ENCODE assay signal across 3 cellular contexts in genomic region chr9:4741365-4742031, GRCh38.
A peak's percentile ranks its signal among the peaks of the same experiment; 100 is the strongest.
TF ChIP-seq lines count a peak whose summit lies in the region.

No MANE protein-coding gene starts in this region.

TF ChIP-seq in HCT116, 20 proteins besides CTCF, POLR2A, EP300 and RAD21:
- TF ChIP-seq CEBPB (IDR thresholded peaks at IDR 0.05; ENCODE audit: low read depth) (no peak), POLR2AphosphoS5 (IDR thresholded peaks at IDR 0.05; ENCODE audit: low read depth, low read length) (peak; percentile 73; the same call in 1 of the 2 replicates)

TF ChIP-seq in SK-N-SH, 30 proteins besides CTCF, POLR2A, EP300 and RAD21:
- TF ChIP-seq ZBTB33 (IDR thresholded peaks at IDR 0.05; ENCODE audit: borderline replicate concordance, low read depth): no peak
- TF ChIP-seq MXI1 (IDR thresholded peaks at IDR 0.05; ENCODE audit: low read depth, low read length): no peak
- TF ChIP-seq TAF1 (IDR thresholded peaks at IDR 0.05; ENCODE audit: borderline replicate concordance, low read depth, low read length): no peak
- TF ChIP-seq RCOR1 (IDR thresholded peaks at IDR 0.05; ENCODE audit: low read length): no peak
- TF ChIP-seq GABPA (IDR thresholded peaks at IDR 0.05; ENCODE audit: low read depth): no peak
- no peak for TF ChIP-seq NFIC (IDR thresholded peaks at IDR 0.05; ENCODE audit: borderline replicate concordance)
- TF ChIP-seq FOXM1 (IDR thresholded peaks at IDR 0.05; ENCODE audit: low read depth): no peak
- TF ChIP-seq POLR2AphosphoS5 (IDR thresholded peaks at IDR 0.05; ENCODE audit: low read depth, low read length): no peak
- no peak for TF ChIP-seq REST (IDR thresholded peaks at IDR 0.05; ENCODE audit: low read depth, low read length)
- TF ChIP-seq ELF1 (IDR thresholded peaks at IDR 0.05): no peak
- TF ChIP-seq SIN3A (IDR thresholded peaks at IDR 0.05; ENCODE audit: borderline replicate concordance, low read depth, low read length): no peak
- no peak for TF ChIP-seq SMC3 (IDR thresholded peaks at IDR 0.05; ENCODE audit: low read depth, low read length)
- no peak for TF ChIP-seq TEAD4 (IDR thresholded peaks at IDR 0.05; ENCODE audit: borderline replicate concordance, insufficient read depth)
- TF ChIP-seq MAX (IDR thresholded peaks at IDR 0.05; ENCODE audit: low read depth): no peak
- no peak for TF ChIP-seq IRF3 (IDR thresholded peaks at IDR 0.05; ENCODE audit: low read depth, low read length)

TF ChIP-seq in HepG2, 621 proteins besides CTCF, POLR2A, EP300 and RAD21 (continues in another document):
- TF ChIP-seq TAF1 (CRISPR knock-in tag; IDR thresholded peaks at IDR 0.05) (no peak), PRPF4 (IDR thresholded peaks at IDR 0.05; ENCODE audit: low read depth, low read length, poor library complexity, severe bottlenecking) (no peak), NFATC3 (CRISPR knock-in tag; IDR thresholded peaks at IDR 0.05) (no peak), THAP8 (CRISPR knock-in tag; IDR thresholded peaks at IDR 0.05; ENCODE audit: borderline replicate concordance) (peak; percentile 31; the same call in 1 of the 2 replicates), ZBTB7A (CRISPR knock-in tag; IDR thresholded peaks at IDR 0.05) (peak; percentile 23; the same call in 1 of the 2 replicates), IKZF4 (CRISPR knock-in tag; IDR thresholded peaks at IDR 0.05; ENCODE audit: borderline replicate concordance, low read depth, not compliant biosample characterization) (peak; percentile 7), SAFB2 (CRISPR knock-in tag; IDR thresholded peaks at IDR 0.05; ENCODE audit: borderline replicate concordance, low read depth) (0 out of 2 replicates have a peak, but pooled peaks have one; percentile 20), POLR2G (IDR thresholded peaks at IDR 0.05; ENCODE audit: low read depth, low read length) (peak; percentile 8), ZBTB3 (CRISPR knock-in tag; IDR thresholded peaks at IDR 0.05; ENCODE audit: borderline replicate concordance, low read depth) (0 out of 2 replicates have a peak, but pooled peaks have one; percentile 32), POLR2AphosphoS5 (IDR thresholded peaks at IDR 0.05; ENCODE audit: low read depth, low read length) (peak; percentile 9; the same call in 1 of the 2 replicates), MTF1 (CRISPR knock-in tag; IDR thresholded peaks at IDR 0.05) (0 out of 2 replicates have a peak, but pooled peaks have one; percentile 15), ZBTB1 (CRISPR knock-in tag; IDR thresholded peaks at IDR 0.05; ENCODE audit: borderline replicate concordance) (no peak), MZF1 (CRISPR knock-in tag; IDR thresholded peaks at IDR 0.05; ENCODE audit: borderline replicate concordance) (0 out of 2 replicates have a peak, but pooled peaks have one; percentile 45), ZNF768 (CRISPR knock-in tag; IDR thresholded peaks at IDR 0.05) (peak; percentile 49), SIN3A (IDR thresholded peaks at IDR 0.05; ENCODE audit: borderline replicate concordance, low read depth, low read length) (peak; percentile 19; the same call in 1 of the 2 replicates), TCF7L2 (IDR thresholded peaks at IDR 0.05; ENCODE audit: low read depth, low read length) (no peak), ZSCAN21 (CRISPR knock-in tag; IDR thresholded peaks at IDR 0.05; ENCODE audit: borderline replicate concordance) (peak; percentile 16; the same call in 1 of the 2 replicates), ZNF138 (CRISPR knock-in tag; IDR thresholded peaks at IDR 0.05; ENCODE audit: low read depth) (no peak), ZNF335 (CRISPR knock-in tag; IDR thresholded peaks at IDR 0.05) (no peak), ZNF441 (CRISPR knock-in tag; IDR thresholded peaks at IDR 0.05; ENCODE audit: borderline replicate concordance) (no peak; the same call in 1 of the 2 replicates), BCL3 (CRISPR knock-in tag; IDR thresholded peaks at IDR 0.05) (no peak), ARID4A (CRISPR knock-in tag; IDR thresholded peaks at IDR 0.05; ENCODE audit: borderline replicate concordance) (peak; percentile 72; the same call in 1 of the 2 replicates), NRL (CRISPR knock-in tag; IDR thresholded peaks at IDR 0.05; ENCODE audit: borderline replicate concordance) (0 out of 2 replicates have a peak, but pooled peaks have one; percentile 8), ETS1 (CRISPR knock-in tag; IDR thresholded peaks at IDR 0.05) (0 out of 2 replicates have a peak, but pooled peaks have one; percentile 46), IKZF5 (CRISPR knock-in tag; IDR thresholded peaks at IDR 0.05) (0 out of 2 replicates have a peak, but pooled peaks have one; percentile 5), ZNF574 (CRISPR knock-in tag; IDR thresholded peaks at IDR 0.05) (peak; percentile 7; the same call in 1 of the 2 replicates), NAIF1 (CRISPR knock-in tag; IDR thresholded peaks at IDR 0.05; ENCODE audit: borderline replicate concordance) (no peak), PRDM10 (CRISPR knock-in tag; IDR thresholded peaks at IDR 0.05; ENCODE audit: low read depth) (no peak), LCORL (IDR thresholded peaks at IDR 0.05) (no peak), LCORL (CRISPR knock-in tag; IDR thresholded peaks at IDR 0.05) (peak; percentile 43; the same call in 1 of the 2 replicates), SNAPC5 (CRISPR knock-in tag; IDR thresholded peaks at IDR 0.05; ENCODE audit: borderline replicate concordance) (no peak), HMGXB4 (CRISPR knock-in tag; IDR thresholded peaks at IDR 0.05; ENCODE audit: borderline replicate concordance in 1 of 2, low read depth in 1 of 2) (peak in 1 of 2 experiments; percentile 6; a peak in 1 of 4 replicates), SAP130 (CRISPR knock-in tag; IDR thresholded peaks at IDR 0.05; ENCODE audit: low read depth) (peak; percentile 25; the same call in 1 of the 2 replicates), GATAD2A (CRISPR knock-in tag; IDR thresholded peaks at IDR 0.05) (peak; percentile 20; the same call in 1 of the 2 replicates)
